ENCODE assay signal across 8 cellular contexts in genomic region chr5:56175465-56175864, GRCh38.
A peak's percentile ranks its signal among the peaks of the same experiment; 100 is the strongest.
DNase-seq lines count a peak whose midpoint lies in the region; ATAC-seq, FAIRE-seq and TF ChIP-seq lines count a peak whose summit lies in the region.

No MANE protein-coding gene starts in this region.

- ATAC-seq in HG02642 (IDR thresholded peaks at IDR 0.05; ENCODE audit: poor library complexity, unreplicated experiment): no peak

- TF ChIP-seq CTCF in astrocyte of the spinal cord (IDR thresholded peaks at IDR 0.05; ENCODE audit: low read depth, low read length): no peak

- no peak for FAIRE-seq in urothelium cell line (lab: Jason Lieb, UNC)

- DNase-seq in SIG-M5 treated with dmso at 0.1 percent for 504 hours (lab: John Stamatoyannopoulos, UW; ENCODE audit: unreplicated experiment): peak; percentile 80
- DNase-seq in SIG-M5 (lab: John Stamatoyannopoulos, UW): no peak
- peak; percentile 75 for DNase-seq in astrocyte of the spinal cord (ENCODE audit: low read depth, low spot score)
- DNase-seq in islet precursor cell: peak; percentile 81
- peak; percentile 57 for DNase-seq in urothelium cell line (ENCODE audit: low spot score)
- DNase-seq in NCI-H526 (lab: John Stamatoyannopoulos, UW): no peak
- no peak for DNase-seq in ecto neural progenitor cell (ENCODE audit: low spot score)

- no peak overlapping the region for H3K4me3 ChIP-seq in astrocyte of the spinal cord (ENCODE audit: low read depth, low read length)

- in situ Hi-C loops in astrocyte of the spinal cord (cut with HindIII; ENCODE audit: low sequenced_read_pairs): no loop called here

Comparison
In these comparisons a context has a peak if more than half of its experiments do, and no peak if none do; other contexts are left out.
1. DNase-seq: peak in SIG-M5 treated with dmso at 0.1 percent for 504 hours (single experiment), astrocyte of the spinal cord (single experiment), islet precursor cell (single experiment) and urothelium cell line (single experiment); none in SIG-M5 (single experiment), NCI-H526 (0 of 2) and ecto neural progenitor cell (single experiment).